24 cellular contexts compared by ENCODE assay signal in genomic region chr13:113098163-113098732, GRCh38. TPM values are rescaled to one million over a fixed set of nuclear protein-coding genes. Genes with fewer than 3 reads are reported as not detected.
DNase-seq lines count a peak whose midpoint lies in the region; ATAC-seq and TF ChIP-seq lines count a peak whose summit lies in the region.
"Had no signal": no experiment of that assay in that cellular context is flagged by ENCODE, and none has a peak within 500 bp of the region (broad histone marks: within the 10 kb centered on the region; RNA-seq: fewer than 3 reads in every experiment).

No MANE protein-coding gene starts in this region.

- no peak overlapping the region for H3K27ac ChIP-seq in breast epithelium
- H3K27ac ChIP-seq: PC-9, right atrium auricular region, vagina had no signal

- no peak for TF ChIP-seq POLR2A in breast epithelium (IDR thresholded peaks at IDR 0.05)

- peaks cover 10% of the 10 kb centered on the region for H3K27me3 Mint-ChIP-seq in neural crest cell (ENCODE audit: low read depth)

- ATAC-seq in HG02938 (IDR thresholded peaks at IDR 0.05; ENCODE audit: unreplicated experiment), result no peak
- ATAC-seq: esophagus mucosa had no signal

- no peaks in the 10 kb centered on the region for H3K9me3 Mint-ChIP-seq in neural crest cell
- H3K9me3 Mint-ChIP-seq: activated naive CD4-positive, alpha-beta T cell treated with anti-CD3 and anti-CD28 coated beads for 36 hours; nephron progenitor cell had no signal

- TF ChIP-seq CTCF in AG10803 (conservative IDR thresholded peaks at IDR 0.05; ENCODE audit: low read length), result no peak
- no peak for TF ChIP-seq CTCF in HFF-Myc (IDR thresholded peaks at IDR 0.05; ENCODE audit: low read depth, low read length, missing control alignments)
- TF ChIP-seq CTCF in choroid plexus epithelial cell (conservative IDR thresholded peaks at IDR 0.05; ENCODE audit: low read depth, low read length), result peak; percentile 14
- TF ChIP-seq CTCF in neural crest cell (conservative IDR thresholded peaks at IDR 0.05), result no peak
- no peak for TF ChIP-seq CTCF in breast epithelium (IDR thresholded peaks at IDR 0.05)

- peak overlapping the region; percentile 81 for H3K27ac Mint-ChIP-seq in neural crest cell (ENCODE audit: unreplicated experiment)
- H3K27ac Mint-ChIP-seq: activated naive CD4-positive, alpha-beta T cell treated with anti-CD3 and anti-CD28 coated beads for 36 hours; nephron progenitor cell had no signal

- intact Hi-C loops in breast epithelium (cut with DNase I; ENCODE audit: low total_unique reads), result no loop called here

- no peaks in the 10 kb centered on the region for H3K4me1 ChIP-seq in breast epithelium
- H3K4me1 ChIP-seq: right atrium auricular region, vagina had no signal

- peak overlapping the region; percentile 25 for H3K4me3 ChIP-seq in AG10803 (ENCODE audit: low read length)
- H3K4me3 ChIP-seq in HFF-Myc (replicated peaks; ENCODE audit: low read depth, low read length), result no peak overlapping the region
- no peak overlapping the region for H3K4me3 ChIP-seq in choroid plexus epithelial cell (ENCODE audit: low read depth, low read length)
- H3K4me3 ChIP-seq in breast epithelium, result no peak overlapping the region
- H3K4me3 ChIP-seq: dorsolateral prefrontal cortex, PC-9, right atrium auricular region, vagina had no signal

- H3K36me3 ChIP-seq in breast epithelium, result no peaks in the 10 kb centered on the region
- H3K36me3 ChIP-seq: right atrium auricular region, vagina had no signal

- H3K4me1 Mint-ChIP-seq in neural crest cell, result peaks cover 18% of the 10 kb centered on the region

- H3K9me3 ChIP-seq in breast epithelium, result no peaks in the 10 kb centered on the region
- H3K9me3 ChIP-seq: right atrium auricular region, SK-N-SH, vagina had no signal

- no peaks in the 10 kb centered on the region for H3K36me3 Mint-ChIP-seq in neural crest cell (ENCODE audit: low read depth)

- DNase-seq in AG10803 (ENCODE audit: low read depth), result peak; percentile 56
- DNase-seq in HFF-Myc (ENCODE audit: extremely low read depth, low read depth), result peak; percentile 3
- DNase-seq in choroid plexus epithelial cell (ENCODE audit: low read depth), result peak; percentile 52
- peak; percentile 29 for DNase-seq in neural crest cell (ENCODE audit: low read depth, low spot score)
- no peak for DNase-seq in DMS114 treated with DMSO at 0.1 percent for 48 hours (lab: John Stamatoyannopoulos, UW; ENCODE audit: unreplicated experiment)
- DNase-seq in breast epithelium (ENCODE audit: low spot score in 2 of 2), result no peak
- DNase-seq in activated T-cell treated with anti-CD3 and anti-CD28 coated beads, Interleukin-2, amount 50 U/mL, for 48 hours, result no peak
- DNase-seq: activated naive CD4-positive, alpha-beta T cell treated with anti-CD3 and anti-CD28 coated beads for 36 hours; activated T-cell treated with anti-CD3 and anti-CD28 coated beads for 4 hours; AML-193; COR-L47; GF-D8; GOT3; NCI-H1930; NCI-H510A treated with DMSO at 0.1 percent for 48 hours; nephron progenitor cell; PC-9; SK-N-SH had no signal

- peak overlapping the region; percentile 60 for H3K4me3 Mint-ChIP-seq in neural crest cell
- H3K4me3 Mint-ChIP-seq: activated naive CD4-positive, alpha-beta T cell treated with anti-CD3 and anti-CD28 coated beads for 36 hours; nephron progenitor cell had no signal

- H3K27me3 ChIP-seq in breast epithelium, result no peaks in the 10 kb centered on the region
- H3K27me3 ChIP-seq: dorsolateral prefrontal cortex, right atrium auricular region, vagina had no signal

RNA-seq across cellular contexts. Expression of gene F7, which starts 7.3 kb away (rescaled TPM):
- total RNA-seq in neural crest cell (1.0 and 1.2 TPM in 2 replicates), breast epithelium (under 1 TPM; 0.15 to 0.48 (median 0.33) TPM)
- total RNA-seq: bronchial epithelial cell, esophagus mucosa, PC-9, vagina had no signal

RNA-seq across cellular contexts. Expression of gene F10, which starts 24.4 kb away (rescaled TPM):
- total RNA-seq in neural crest cell (0.89 and 1.0 TPM in 2 replicates), breast epithelium (10 to 100 TPM in 1 of 3 donors, 1 to 10 TPM in 2; 5.1 to 63.2 (median 8.2) TPM)
- total RNA-seq: activated naive CD4-positive, alpha-beta T cell treated with anti-CD3 and anti-CD28 coated beads for 36 hours; PC-9 had no signal

Comparison
In these comparisons a context has a peak if more than half of its experiments do, and no peak if none do; other contexts are left out.
1. DNase-seq: peak in AG10803 (single experiment), HFF-Myc (single experiment), choroid plexus epithelial cell (single experiment) and neural crest cell (single experiment); none in DMS114 treated with DMSO at 0.1 percent for 48 hours (single experiment), breast epithelium (0 of 2) and activated T-cell treated with anti-CD3 and anti-CD28 coated beads, Interleukin-2, amount 50 U/mL, for 48 hours (0 of 2).